Comparison of ENCODE assay signal across 11 cellular contexts in genomic region chr6:21769405-21769851, GRCh38.
A peak's percentile ranks its signal among the peaks of the same experiment; 100 is the strongest.
DNase-seq lines count a peak whose midpoint lies in the region; ATAC-seq and TF ChIP-seq lines count a peak whose summit lies in the region.
"Had no signal": no experiment of that assay in that cellular context is flagged by ENCODE, and none has a peak within 500 bp of the region (broad histone marks: within the 10 kb centered on the region; RNA-seq: fewer than 3 reads in every experiment).

No MANE protein-coding gene starts in this region.

- H3K27ac ChIP-seq in RWPE2 (ENCODE audit: poor library complexity, severe bottlenecking) (peak overlapping the region; percentile 79), neural progenitor cell (peak overlapping the region; percentile 55)
- H3K27ac ChIP-seq: colonic mucosa had no signal

- H4K20me1 ChIP-seq in neural progenitor cell (ENCODE audit: low read depth): no peaks in the 10 kb centered on the region

- no peak overlapping the region for H2AFZ ChIP-seq in neural progenitor cell (replicated peaks)

- peak overlapping the region; percentile 58 for H3K4me2 ChIP-seq in neural progenitor cell

- H3K4me1 Mint-ChIP-seq in neural progenitor cell: peaks cover 71% of the 10 kb centered on the region
- no peaks in the 10 kb centered on the region for H3K4me1 Mint-ChIP-seq in activated naive CD8-positive, alpha-beta T cell treated with anti-CD3 and anti-CD28 coated beads for 36 hours
- H3K4me1 Mint-ChIP-seq: activated CD4-positive, alpha-beta T cell treated with anti-CD3 and anti-CD28 coated beads, Interleukin-2, amount 10 ng/mL, durations not matched to agents 24 days and 14 days had no signal

- in situ Hi-C loops in Caki2 (cut with HindIII; ENCODE audit: low pct_unique_long_range_greater_than_20kb, low sequenced_read_pairs): no loop called here

- ATAC-seq in RWPE2 (ENCODE audit: low read depth): peak; percentile 43; the same call in 2 of the 3 replicates

- DNase-seq in Caki2 (ENCODE audit: low read depth) (peak; percentile 41), RWPE2 (ENCODE audit: low spot score) (no peak), fibroblast of the conjunctiva (ENCODE audit: low read depth) (peak; percentile 44), neural progenitor cell (ENCODE audit: low spot score) (peak; percentile 80), Ammon's horn (ENCODE audit: low spot score) (no peak), NCI-H2171 treated with DMSO at 0.1 percent for 48 hours (lab: John Stamatoyannopoulos, UW) (no peak), NCI-H1092 treated with DMSO at 0.1 percent for 48 hours (lab: John Stamatoyannopoulos, UW) (no peak)
- DNase-seq in activated naive CD8-positive, alpha-beta T cell treated with anti-CD3 and anti-CD28 coated beads for 36 hours: no peak
- DNase-seq: activated CD4-positive, alpha-beta T cell treated with anti-CD3 and anti-CD28 coated beads, Interleukin-2, amount 10 ng/mL, durations not matched to agents 24 days and 14 days; colonic mucosa; NCI-H2029 treated with DMSO at 0.1 percent for 48 hours had no signal

- H3K36me3 ChIP-seq in RWPE2 (ENCODE audit: low read depth): no peaks in the 10 kb centered on the region; the same call in 1 of the 2 replicates
- H3K36me3 ChIP-seq in neural progenitor cell: no peaks in the 10 kb centered on the region
- H3K36me3 ChIP-seq: colonic mucosa had no signal

- peaks cover 6% of the 10 kb centered on the region for H3K36me3 Mint-ChIP-seq in neural progenitor cell
- H3K36me3 Mint-ChIP-seq in activated naive CD8-positive, alpha-beta T cell treated with anti-CD3 and anti-CD28 coated beads for 36 hours: no peaks in the 10 kb centered on the region

- H3K27me3 ChIP-seq in RWPE2 (ENCODE audit: insufficient read depth, poor library complexity, severe bottlenecking) (no peaks in the 10 kb centered on the region), neural progenitor cell (no peaks in the 10 kb centered on the region)
- H3K27me3 ChIP-seq: colonic mucosa had no signal

- H3F3A ChIP-seq in neural progenitor cell (ENCODE audit: low read depth): peaks cover 41% of the 10 kb centered on the region

- H3K4me3 ChIP-seq in RWPE2 (ENCODE audit: severe bottlenecking) (no peak overlapping the region), neural progenitor cell (no peak overlapping the region)
- H3K4me3 ChIP-seq: colonic mucosa had no signal

- no peak for TF ChIP-seq CTCF in RWPE2 (IDR thresholded peaks at IDR 0.05; ENCODE audit: poor library complexity, severe bottlenecking)
- TF ChIP-seq CTCF in neural progenitor cell (IDR thresholded peaks at IDR 0.05): no peak

- H3K79me2 ChIP-seq in neural progenitor cell (ENCODE audit: low read depth): peaks cover 93% of the 10 kb centered on the region

- peak overlapping the region; percentile 9 for H3K4me3 Mint-ChIP-seq in neural progenitor cell
- no peak overlapping the region for H3K4me3 Mint-ChIP-seq in activated naive CD8-positive, alpha-beta T cell treated with anti-CD3 and anti-CD28 coated beads for 36 hours
- H3K4me3 Mint-ChIP-seq: activated CD4-positive, alpha-beta T cell treated with anti-CD3 and anti-CD28 coated beads, Interleukin-2, amount 10 ng/mL, durations not matched to agents 24 days and 14 days had no signal

- H3K4me1 ChIP-seq in RWPE2 (ENCODE audit: insufficient read depth, poor library complexity, severe bottlenecking) (peaks cover 27% of the 10 kb centered on the region), neural progenitor cell (peaks cover 46% of the 10 kb centered on the region)
- H3K4me1 ChIP-seq: colonic mucosa had no signal

- H3K9ac ChIP-seq in neural progenitor cell: no peak overlapping the region

- H3K9me3 ChIP-seq in RWPE2 (ENCODE audit: severe bottlenecking): peaks cover 5% of the 10 kb centered on the region
- H3K9me3 ChIP-seq in neural progenitor cell (ENCODE audit: low read depth): no peaks in the 10 kb centered on the region
- H3K9me3 ChIP-seq: colonic mucosa had no signal

- peaks cover 3% of the 10 kb centered on the region for H3K27me3 Mint-ChIP-seq in neural progenitor cell (ENCODE audit: insufficient read depth, low read depth)
- H3K27me3 Mint-ChIP-seq in activated naive CD8-positive, alpha-beta T cell treated with anti-CD3 and anti-CD28 coated beads for 36 hours: no peaks in the 10 kb centered on the region

- H3K9me3 Mint-ChIP-seq in neural progenitor cell: no peaks in the 10 kb centered on the region
- no peaks in the 10 kb centered on the region for H3K9me3 Mint-ChIP-seq in activated naive CD8-positive, alpha-beta T cell treated with anti-CD3 and anti-CD28 coated beads for 36 hours
- H3K9me3 Mint-ChIP-seq: activated CD4-positive, alpha-beta T cell treated with anti-CD3 and anti-CD28 coated beads, Interleukin-2, amount 10 ng/mL, durations not matched to agents 24 days and 14 days had no signal

- H3K27ac Mint-ChIP-seq in neural progenitor cell: peak overlapping the region; percentile 91
- H3K27ac Mint-ChIP-seq in activated naive CD8-positive, alpha-beta T cell treated with anti-CD3 and anti-CD28 coated beads for 36 hours: no peak overlapping the region
- H3K27ac Mint-ChIP-seq: activated CD4-positive, alpha-beta T cell treated with anti-CD3 and anti-CD28 coated beads, Interleukin-2, amount 10 ng/mL, durations not matched to agents 24 days and 14 days had no signal

Comparison
In these comparisons a context has a peak if more than half of its experiments do, and no peak if none do; other contexts are left out.
1. DNase-seq: peak in Caki2 (single experiment), fibroblast of the conjunctiva (single experiment) and neural progenitor cell (single experiment); none in RWPE2 (single experiment), activated naive CD8-positive, alpha-beta T cell treated with anti-CD3 and anti-CD28 coated beads for 36 hours (single experiment), Ammon's horn (single experiment), NCI-H2171 treated with DMSO at 0.1 percent for 48 hours (single experiment) and NCI-H1092 treated with DMSO at 0.1 percent for 48 hours (single experiment).